21 cellular contexts compared by ENCODE assay signal in the genomic region with DNA sequence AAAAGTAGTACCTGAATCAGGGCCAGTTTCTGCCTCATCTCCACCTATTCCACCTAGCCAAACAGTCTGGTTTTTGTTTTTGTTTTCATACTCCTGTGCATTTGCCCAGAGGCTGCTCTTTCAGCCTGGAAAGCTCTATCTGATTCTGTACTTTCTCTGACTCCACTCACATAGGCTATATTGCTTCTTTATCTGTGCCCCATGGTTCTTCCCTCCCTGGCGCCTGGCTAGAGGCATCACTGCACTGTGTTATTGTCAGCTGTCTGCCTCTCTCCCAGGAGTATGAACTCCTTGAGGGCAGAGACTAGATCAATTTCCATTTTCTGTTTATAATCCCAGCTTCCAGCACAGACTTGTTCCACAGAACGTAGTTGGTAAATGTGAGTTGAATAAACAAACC. TPM values are rescaled to one million over a fixed set of nuclear protein-coding genes. Genes with fewer than 3 reads are reported as not detected.
DNase-seq lines count a peak whose midpoint lies in the region; ATAC-seq, FAIRE-seq and TF ChIP-seq lines count a peak whose summit lies in the region.
"Had no signal": no experiment of that assay in that cellular context is flagged by ENCODE, and none has a peak within 500 bp of the region (broad histone marks: within the 10 kb centered on the region; RNA-seq: fewer than 3 reads in every experiment).

No MANE protein-coding gene starts in this region.

- no peak overlapping the region for H3K4me2 ChIP-seq in neural progenitor cell

- H4K20me1 ChIP-seq in neural progenitor cell (ENCODE audit: low read depth): no peaks in the 10 kb centered on the region

- no peaks in the 10 kb centered on the region for H3K79me2 ChIP-seq in neural progenitor cell (ENCODE audit: low read depth)

- 47 to 54% methylated on average over 2 of the region's 2 CpGs for WGBS in heart right ventricle, 2 donors

- H3K27me3 Mint-ChIP-seq in neural progenitor cell (ENCODE audit: insufficient read depth, low read depth): peaks cover 5% of the 10 kb centered on the region

- no peak overlapping the region for H3K9ac ChIP-seq in neural progenitor cell
- H3K9ac ChIP-seq: GM23248 had no signal

- H3K27ac Mint-ChIP-seq in neural progenitor cell: no peak overlapping the region
- H3K27ac Mint-ChIP-seq: CD4-positive, alpha-beta T cell had no signal

- no peak for TF ChIP-seq POLR2A in GM12891 (IDR thresholded peaks at IDR 0.05; ENCODE audit: low read depth, low read length)

- FAIRE-seq in GM12891 (lab: Jason Lieb, UNC): no peak
- FAIRE-seq: A204.1, RCC 7860 had no signal

- H3K9me3 ChIP-seq in heart right ventricle (no peaks in the 10 kb centered on the region), neural progenitor cell (ENCODE audit: low read depth) (no peaks in the 10 kb centered on the region)
- H3K9me3 ChIP-seq: Caco-2 had no signal

- no peak overlapping the region for H3K4me3 Mint-ChIP-seq in neural progenitor cell
- H3K4me3 Mint-ChIP-seq: CD4-positive, alpha-beta T cell had no signal

- ATAC-seq in heart right ventricle (peak in 2 of 8 donors; percentile 43 to 48), Right ventricle myocardium inferior (no peak), left ventricle myocardium superior (peak; percentile 18)

- H3K27ac ChIP-seq in heart right ventricle (peak overlapping the region in 6 of 10 donors; percentile 13 to 69 (median 55)), neural progenitor cell (no peak overlapping the region)
- H3K27ac ChIP-seq: GM23248 had no signal

- H3K27me3 ChIP-seq in heart right ventricle (no peaks in the 10 kb centered on the region), neural progenitor cell (no peaks in the 10 kb centered on the region)

- peak overlapping the region; percentile 7 for H2AFZ ChIP-seq in neural progenitor cell (replicated peaks)
- H2AFZ ChIP-seq: GM23248 had no signal

- peaks cover 8% of the 10 kb centered on the region for H3K4me1 Mint-ChIP-seq in neural progenitor cell

- intact Hi-C loops in heart right ventricle (cut with DNase I) (loop anchor here in 1 of 10 donors (10.0 kb wide), 1 partner anchor 856 kb away; no protein-coding TSS in a partner anchor), Right ventricle myocardium inferior (cut with DNase I) (no loop called here), left ventricle myocardium superior (cut with micrococcal nuclease) (no loop called here)

- DNase-seq in heart right ventricle: no peak
- DNase-seq in Right ventricle myocardium inferior (ENCODE audit: missing footprints): no peak
- no peak for DNase-seq in left ventricle myocardium superior
- DNase-seq in neural progenitor cell (ENCODE audit: low spot score): no peak
- DNase-seq in NCI-H2196 (lab: John Stamatoyannopoulos, UW; ENCODE audit: unreplicated experiment): no peak
- DNase-seq in GM12891 (ENCODE audit: insufficient read length, low spot score): no peak
- DNase-seq in activated effector memory CD4-positive, alpha-beta T cell treated with Interleukin-2 at 50 U/mL for 16 hours: no peak
- DNase-seq in NAMALWA (ENCODE audit: low spot score): no peak
- DNase-seq: Caco-2; CD4-positive, alpha-beta T cell; GDM1; NCI-H1105 treated with DMSO at 0.1 percent for 48 hours; NCI-H1694 treated with DMSO at 0.1 percent for 48 hours; NCI-H510A treated with DMSO at 0.1 percent for 48 hours; NCI-H774; SHP77 had no signal

- peaks cover 0 to 63% (median 24%) of the 10 kb centered on the region in 9 donors for H3K4me1 ChIP-seq in heart right ventricle
- H3K4me1 ChIP-seq in neural progenitor cell: peaks cover 5% of the 10 kb centered on the region

- H3K9me3 Mint-ChIP-seq in neural progenitor cell: no peaks in the 10 kb centered on the region
- H3K9me3 Mint-ChIP-seq: CD4-positive, alpha-beta T cell had no signal

- H3K4me3 ChIP-seq in heart right ventricle (no peak overlapping the region), neural progenitor cell (no peak overlapping the region)
- H3K4me3 ChIP-seq: GM23248 had no signal

- no peak for TF ChIP-seq CTCF in heart right ventricle (IDR thresholded peaks at IDR 0.05)
- TF ChIP-seq CTCF in neural progenitor cell (IDR thresholded peaks at IDR 0.05): no peak

- H3K36me3 ChIP-seq in heart right ventricle (no peaks in the 10 kb centered on the region), neural progenitor cell (no peaks in the 10 kb centered on the region)

- H3F3A ChIP-seq in neural progenitor cell (ENCODE audit: low read depth): peaks cover 5% of the 10 kb centered on the region

- H3K36me3 Mint-ChIP-seq in neural progenitor cell: no peaks in the 10 kb centered on the region

TF ChIP-seq in GM12891, 5 proteins besides CTCF, POLR2A, EP300 and RAD21:
- no peak for TF ChIP-seq POU2F2 (IDR thresholded peaks at IDR 0.05; ENCODE audit: low read depth, low read length)
- no peak for TF ChIP-seq POLR2AphosphoS5 (IDR thresholded peaks at IDR 0.05; ENCODE audit: low read depth, low read length)
- TF ChIP-seq SPI1 (IDR thresholded peaks at IDR 0.05; ENCODE audit: low read depth, low read length): no peak
- TF ChIP-seq TAF1 (IDR thresholded peaks at IDR 0.05; ENCODE audit: low read depth, low read length): no peak
- TF ChIP-seq PAX5 (IDR thresholded peaks at IDR 0.05; ENCODE audit: insufficient read depth, low read length, severe bottlenecking): no peak

RNA-seq across cellular contexts. Expression of a gene that starts 5.1 kb away (rescaled TPM):
- 1,000 to 10,000 TPM in 6 of 10 donors, 100 to 1,000 TPM in 4; 195 to 2,841 (median 1,290) TPM for total RNA-seq in heart right ventricle
- 100 to 1,000 TPM; 115 to 281 TPM for polyA plus RNA-seq in heart right ventricle
- 492 TPM for total RNA-seq in Right ventricle myocardium inferior
- total RNA-seq in left ventricle myocardium superior: 431 TPM
- total RNA-seq in neural progenitor cell (ENCODE audit: low replicate concordance): not detected in 2 replicates
- not detected for polyA plus RNA-seq in GM12891 (2012; ENCODE audit: low read depth, missing spikeins)
- total RNA-seq: Caco-2; CD4-positive, alpha-beta T cell; GM23248; OCI-LY7 had no signal
- polyA plus RNA-seq: BJ, GM23248 had no signal

RNA-seq across cellular contexts. Expression of a gene that starts 49.0 kb away (rescaled TPM):
- 10 to 100 TPM; 24.8 to 80.6 (median 55.8) TPM for total RNA-seq in heart right ventricle
- 10 to 100 TPM in 1 of 2 donors, under 1 TPM in 1; 0.99 to 20.3 TPM for polyA plus RNA-seq in heart right ventricle
- total RNA-seq in Right ventricle myocardium inferior: 77.3 TPM
- 96.2 TPM for total RNA-seq in left ventricle myocardium superior
- not detected in 2 replicates for total RNA-seq in neural progenitor cell (ENCODE audit: low replicate concordance)
- not detected for polyA plus RNA-seq in GM12891 (2012; ENCODE audit: low read depth, missing spikeins)
- total RNA-seq: Caco-2; CD4-positive, alpha-beta T cell; GM23248; OCI-LY7 had no signal
- polyA plus RNA-seq: BJ, GM23248 had no signal

Comparison
In these comparisons a context has a peak if more than half of its experiments do, and no peak if none do; other contexts are left out.
1. RNA of a gene that starts 5.1 kb away (total RNA-seq): 195 to 2,841 TPM in heart right ventricle, 492 TPM in Right ventricle myocardium inferior (single experiment) and 431 TPM in left ventricle myocardium superior (single experiment); not detected in neural progenitor cell; every median in the first group is over 100 times any median in the second.
2. RNA of a gene that starts 49.0 kb away (total RNA-seq): 96.2 TPM in left ventricle myocardium superior (single experiment), 77.3 TPM in Right ventricle myocardium inferior (single experiment) and 24.8 to 80.6 TPM in heart right ventricle; not detected in neural progenitor cell; every median in the first group is over 10 times any median in the second.